Comparison of ENCODE assay signal across 13 cellular contexts in genomic region chr13:99600318-99600717, GRCh38. TPM values are rescaled to one million over a fixed set of nuclear protein-coding genes. Genes with fewer than 3 reads are reported as not detected.
DNase-seq lines count a peak whose midpoint lies in the region; ATAC-seq, FAIRE-seq and TF ChIP-seq lines count a peak whose summit lies in the region.
"Had no signal": no experiment of that assay in that cellular context is flagged by ENCODE, and none has a peak within 500 bp of the region (broad histone marks: within the 10 kb centered on the region; RNA-seq: fewer than 3 reads in every experiment).

No MANE protein-coding gene starts in this region.

- no peaks in the 10 kb centered on the region for H3K36me3 Mint-ChIP-seq in activated CD8-positive, alpha-beta memory T cell treated with anti-CD3 and anti-CD28 coated beads, Interleukin-2, amount 10 ng/mL, durations not matched to agents 7 days and 5 days

- H3K4me1 ChIP-seq in BE2C (no peaks in the 10 kb centered on the region), Panc1 (ENCODE audit: control insufficient read depth, insufficient read depth, low read length) (peaks cover under 1% of the 10 kb centered on the region; the same call in 1 of the 2 replicates), hepatocyte (ENCODE audit: insufficient read depth) (peaks cover 2% of the 10 kb centered on the region), thyroid gland (no peaks in the 10 kb centered on the region)

- no peak for ATAC-seq in Panc1
- no peak for ATAC-seq in activated CD8-positive, alpha-beta memory T cell treated with anti-CD3 and anti-CD28 coated beads, Interleukin-2, amount 10 ng/mL, durations not matched to agents 7 days and 5 days
- ATAC-seq: stimulated activated naive CD8-positive, alpha-beta T cell treated with anti-CD3 and anti-CD28 coated beads, Interleukin-15, amount 100 ng/mL, for 72 hours had no signal

- H3K27me3 Mint-ChIP-seq in activated CD8-positive, alpha-beta memory T cell treated with anti-CD3 and anti-CD28 coated beads, Interleukin-2, amount 10 ng/mL, durations not matched to agents 7 days and 5 days, result peaks cover under 1% of the 10 kb centered on the region
- H3K27me3 Mint-ChIP-seq: stimulated activated naive CD8-positive, alpha-beta T cell treated with anti-CD3 and anti-CD28 coated beads, Interleukin-15, amount 100 ng/mL, for 72 hours had no signal

- TF ChIP-seq POLR2A in GM12892 (IDR thresholded peaks at IDR 0.05; ENCODE audit: low read depth, low read length) (no peak), thyroid gland (IDR thresholded peaks at IDR 0.05) (no peak)

- no peaks in the 10 kb centered on the region for H4K20me1 ChIP-seq in hepatocyte (ENCODE audit: insufficient read depth, poor library complexity, severe bottlenecking)

- H3K79me2 ChIP-seq in hepatocyte, result no peaks in the 10 kb centered on the region

- no peak overlapping the region for H3K4me2 ChIP-seq in hepatocyte
- H3K4me2 ChIP-seq: PC-9 had no signal

- no peak overlapping the region for H2AFZ ChIP-seq in hepatocyte
- H2AFZ ChIP-seq: PC-9 had no signal

- H3K9me3 ChIP-seq in BE2C, result no peaks in the 10 kb centered on the region
- H3K9me3 ChIP-seq in Panc1 (ENCODE audit: control insufficient read depth, insufficient read depth, low read depth, low read length), result no peaks in the 10 kb centered on the region
- H3K9me3 ChIP-seq in hepatocyte (ENCODE audit: low read depth), result no peaks in the 10 kb centered on the region
- H3K9me3 ChIP-seq in thyroid gland, result no peaks in the 10 kb centered on the region

- no peak overlapping the region for H3K27ac ChIP-seq in Panc1 (ENCODE audit: low read length)
- H3K27ac ChIP-seq in hepatocyte, result no peak overlapping the region
- no peak overlapping the region for H3K27ac ChIP-seq in thyroid gland
- H3K27ac ChIP-seq: PC-9 had no signal

- no peaks in the 10 kb centered on the region for H3K27me3 ChIP-seq in BE2C
- H3K27me3 ChIP-seq in Panc1 (ENCODE audit: control insufficient read depth, insufficient read depth, low read length), result no peaks in the 10 kb centered on the region
- H3K27me3 ChIP-seq in hepatocyte, result no peaks in the 10 kb centered on the region
- no peaks in the 10 kb centered on the region for H3K27me3 ChIP-seq in thyroid gland

- H3K9me3 Mint-ChIP-seq in activated CD8-positive, alpha-beta memory T cell treated with anti-CD3 and anti-CD28 coated beads, Interleukin-2, amount 10 ng/mL, durations not matched to agents 7 days and 5 days (ENCODE audit: low read depth), result no peaks in the 10 kb centered on the region
- H3K9me3 Mint-ChIP-seq: stimulated activated naive CD8-positive, alpha-beta T cell treated with anti-CD3 and anti-CD28 coated beads, Interleukin-15, amount 100 ng/mL, for 72 hours had no signal

- H3K4me1 Mint-ChIP-seq in activated CD8-positive, alpha-beta memory T cell treated with anti-CD3 and anti-CD28 coated beads, Interleukin-2, amount 10 ng/mL, durations not matched to agents 7 days and 5 days, result peaks cover 8% of the 10 kb centered on the region

- no peak overlapping the region for H3K4me3 Mint-ChIP-seq in activated CD8-positive, alpha-beta memory T cell treated with anti-CD3 and anti-CD28 coated beads, Interleukin-2, amount 10 ng/mL, durations not matched to agents 7 days and 5 days
- H3K4me3 Mint-ChIP-seq: stimulated activated naive CD8-positive, alpha-beta T cell treated with anti-CD3 and anti-CD28 coated beads, Interleukin-15, amount 100 ng/mL, for 72 hours had no signal

- WGBS in hepatocyte (ENCODE audit: low lambda C conversion rate, missing lambda C conversion rate), result 44% methylated on average over 7 of the region's 7 CpGs
- WGBS in thyroid gland, 2 donors, result 55 to 57% methylated on average over 7 of the region's 7 CpGs

- H3K36me3 ChIP-seq in BE2C, result no peaks in the 10 kb centered on the region
- H3K36me3 ChIP-seq in Panc1 (ENCODE audit: control insufficient read depth, insufficient read depth, low read length), result no peaks in the 10 kb centered on the region
- H3K36me3 ChIP-seq in hepatocyte (replicated peaks; ENCODE audit: insufficient read depth, low read depth), result no peaks in the 10 kb centered on the region
- H3K36me3 ChIP-seq in thyroid gland, result no peaks in the 10 kb centered on the region

- POLR2A ChIA-PET in Panc1 (lab: Charles Lee), result no interaction called here

- no peaks in the 10 kb centered on the region for H3K9me2 ChIP-seq in hepatocyte (replicated peaks; ENCODE audit: insufficient read depth)

- H3K27ac Mint-ChIP-seq in activated CD8-positive, alpha-beta memory T cell treated with anti-CD3 and anti-CD28 coated beads, Interleukin-2, amount 10 ng/mL, durations not matched to agents 7 days and 5 days, result no peak overlapping the region
- H3K27ac Mint-ChIP-seq: stimulated activated naive CD8-positive, alpha-beta T cell treated with anti-CD3 and anti-CD28 coated beads, Interleukin-15, amount 100 ng/mL, for 72 hours had no signal

- in situ Hi-C loops in Panc1 (cut with HindIII; ENCODE audit: low pct_unique_long_range_greater_than_20kb, low sequenced_read_pairs), result no loop called here

- CTCF ChIA-PET in Panc1 (lab: Charles Lee), result no interaction called here
- CTCF ChIA-PET in activated CD8-positive, alpha-beta memory T cell treated with anti-CD3 and anti-CD28 coated beads, Interleukin-2, amount 10 ng/mL, durations not matched to agents 7 days and 5 days (lab: Charles Lee), result interaction anchor here (0.8 kb wide), 1 partner anchor 19 kb away, joined by 3 read pairs; no protein-coding TSS in a partner anchor

- peak; percentile 17 for FAIRE-seq in GM12892 (lab: Jason Lieb, UNC)
- no peak for FAIRE-seq in RCC 7860 (lab: Jason Lieb, UNC)

- H3K4me3 ChIP-seq in BE2C (ENCODE audit: low read depth, low read length) (no peak overlapping the region), Panc1 (ENCODE audit: low read depth in 2 of 2, low read length in 2 of 2) (no peak overlapping the region), hepatocyte (no peak overlapping the region), thyroid gland (replicated peaks in 1 of 3) (no peak overlapping the region)
- H3K4me3 ChIP-seq: PC-9 had no signal

- no peak for DNase-seq in BE2C
- no peak for DNase-seq in GM12892 (ENCODE audit: insufficient read length)
- no peak for DNase-seq in Panc1 (ENCODE audit: low read depth, low spot score)
- DNase-seq in hepatocyte (ENCODE audit: low spot score), result no peak
- no peak for DNase-seq in thyroid gland
- no peak for DNase-seq in RCC 7860 (ENCODE audit: low spot score)
- DNase-seq in activated CD8-positive, alpha-beta memory T cell treated with anti-CD3 and anti-CD28 coated beads, Interleukin-2, amount 10 ng/mL, durations not matched to agents 7 days and 5 days, result no peak
- no peak for DNase-seq in NCI-H187 treated with DMSO at 0.1 percent for 48 hours (lab: John Stamatoyannopoulos, UW)
- DNase-seq: C1 segment of cervical spinal cord, NCI-H1436 treated with DMSO at 0.1 percent for 48 hours, PC-9, T1000 had no signal

- intact Hi-C loops in Panc1 (cut with micrococcal nuclease; ENCODE audit: unreplicated experiment) (no loop called here), thyroid gland (cut with DNase I) (loop anchor here (10.0 kb wide), 1 partner anchor 96 kb away; the partner anchor contains the start of gene TM9SF2)

- TF ChIP-seq CTCF in BE2C (IDR thresholded peaks at IDR 0.05; ENCODE audit: low read depth, low read length) (peak; percentile 41; the same call in 1 of the 2 replicates), Panc1 (IDR thresholded peaks at IDR 0.05) (peak; percentile 26), hepatocyte (IDR thresholded peaks at IDR 0.05; ENCODE audit: poor library complexity) (peak; percentile 13), thyroid gland (IDR thresholded peaks at IDR 0.05) (no peak)

- BruUV-seq in Panc1 (replicated peaks; lab: Mats Ljungman, UMichigan), result no TSS peak

RNA-seq across cellular contexts. Expression of gene CLYBL, which starts 6.2 kb away (rescaled TPM):
- not detected for polyA plus RNA-seq in BE2C (2012; ENCODE audit: insufficient read depth, insufficient read length, low read depth)
- 8.2 TPM for polyA plus RNA-seq in GM12892 (2012; ENCODE audit: missing spikeins)
- total RNA-seq in Panc1 (2021; ENCODE audit: unreplicated experiment), result 2.5 TPM
- polyA plus RNA-seq in Panc1 (2012; ENCODE audit: insufficient read length), result 3.0 TPM
- 10.0 TPM in 2 replicates for total RNA-seq in hepatocyte
- polyA plus RNA-seq in hepatocyte, result 11.4 and 12.1 TPM in 2 replicates
- 10 to 100 TPM in 3 of 4 donors, 1 to 10 TPM in 1; 7.6 to 26.0 (median 13.3) TPM for total RNA-seq in thyroid gland
- total RNA-seq in activated CD8-positive, alpha-beta memory T cell treated with anti-CD3 and anti-CD28 coated beads, Interleukin-2, amount 10 ng/mL, durations not matched to agents 7 days and 5 days, result 1 to 10 TPM; 4.1 to 7.6 TPM

Comparison
In these comparisons a context has a peak if more than half of its experiments do, and no peak if none do; other contexts are left out.
1. CTCF ChIP-seq: peak in BE2C (single experiment), Panc1 (single experiment) and hepatocyte (single experiment); none in thyroid gland (0 of 6).